23 cellular contexts compared by ENCODE assay signal in genomic region chr4:17647927-17648326, GRCh38. TPM values are rescaled to one million over a fixed set of nuclear protein-coding genes. Genes with fewer than 3 reads are reported as not detected.
DNase-seq lines count a peak whose midpoint lies in the region; ATAC-seq and TF ChIP-seq lines count a peak whose summit lies in the region.
"Had no signal": no experiment of that assay in that cellular context is flagged by ENCODE, and none has a peak within 500 bp of the region (broad histone marks: within the 10 kb centered on the region; RNA-seq: fewer than 3 reads in every experiment).

No MANE protein-coding gene starts in this region.

- no peak overlapping the region for H3K4me2 ChIP-seq in neural progenitor cell
- H3K4me2 ChIP-seq in hepatocyte, result no peak overlapping the region
- H3K4me2 ChIP-seq: PC-9, smooth muscle cell had no signal

- peaks cover 6% of the 10 kb centered on the region for H3K36me3 Mint-ChIP-seq in neural progenitor cell

- no peak overlapping the region for H3K9ac ChIP-seq in neural progenitor cell

- peaks cover 5% of the 10 kb centered on the region for H3K27me3 Mint-ChIP-seq in neural progenitor cell (ENCODE audit: insufficient read depth, low read depth)

- intact Hi-C loops in upper lobe of right lung (cut with DNase I), result no loop called here
- intact Hi-C loops in spleen (cut with DNase I; ENCODE audit: low total_unique reads), result no loop called here

- H4K20me1 ChIP-seq in neural progenitor cell (ENCODE audit: low read depth), result no peaks in the 10 kb centered on the region
- H4K20me1 ChIP-seq in hepatocyte (ENCODE audit: insufficient read depth, poor library complexity, severe bottlenecking), result no peaks in the 10 kb centered on the region

- no peaks in the 10 kb centered on the region for H3F3A ChIP-seq in neural progenitor cell (ENCODE audit: low read depth)

- no peak for TF ChIP-seq POLR2A in NB4 (IDR thresholded peaks at IDR 0.05; ENCODE audit: extremely low read depth, insufficient read length)
- TF ChIP-seq POLR2A in spleen (IDR thresholded peaks at IDR 0.05), result no peak

- H3K4me3 Mint-ChIP-seq in neural progenitor cell, result no peak overlapping the region
- H3K4me3 Mint-ChIP-seq: B cell, nephron had no signal

- H3K27ac Mint-ChIP-seq in neural progenitor cell, result no peak overlapping the region
- H3K27ac Mint-ChIP-seq: B cell, nephron had no signal

- H3K36me3 ChIP-seq in neural progenitor cell, result no peaks in the 10 kb centered on the region
- H3K36me3 ChIP-seq in upper lobe of right lung, result no peaks in the 10 kb centered on the region
- no peaks in the 10 kb centered on the region for H3K36me3 ChIP-seq in hepatocyte (replicated peaks; ENCODE audit: insufficient read depth, low read depth)
- no peaks in the 10 kb centered on the region for H3K36me3 ChIP-seq in spleen
- H3K36me3 ChIP-seq: adrenal gland, prostate gland had no signal

- no peak for ATAC-seq in upper lobe of right lung

- H3K9me3 ChIP-seq in neural progenitor cell (ENCODE audit: low read depth) (no peaks in the 10 kb centered on the region), upper lobe of right lung (no peaks in the 10 kb centered on the region), hepatocyte (ENCODE audit: low read depth) (no peaks in the 10 kb centered on the region), spleen (peaks cover 0 to 6% (median 0%) of the 10 kb centered on the region in 8 donors)
- H3K9me3 ChIP-seq: adrenal gland, prostate gland had no signal

- H2AFZ ChIP-seq in neural progenitor cell (replicated peaks) (no peak overlapping the region), hepatocyte (no peak overlapping the region)
- H2AFZ ChIP-seq: PC-9 had no signal

- 80% methylated on average over 5 of the region's 5 CpGs for WGBS in hepatocyte (ENCODE audit: low lambda C conversion rate, missing lambda C conversion rate)
- 81 to 85% (median 82%) methylated on average over 5 of the region's 5 CpGs for WGBS in spleen, 5 donors

- no peaks in the 10 kb centered on the region for H3K4me1 Mint-ChIP-seq in neural progenitor cell
- H3K4me1 Mint-ChIP-seq: B cell, nephron had no signal

- no peaks in the 10 kb centered on the region for H3K4me1 ChIP-seq in neural progenitor cell
- H3K4me1 ChIP-seq in upper lobe of right lung, result no peaks in the 10 kb centered on the region
- no peaks in the 10 kb centered on the region for H3K4me1 ChIP-seq in hepatocyte (ENCODE audit: insufficient read depth)
- H3K4me1 ChIP-seq in spleen, result peaks cover 0 to 4% (median 0%) of the 10 kb centered on the region in 6 donors
- H3K4me1 ChIP-seq: adrenal gland, prostate gland had no signal

- H3K27me3 ChIP-seq in neural progenitor cell (no peaks in the 10 kb centered on the region), upper lobe of right lung (no peaks in the 10 kb centered on the region), hepatocyte (no peaks in the 10 kb centered on the region), spleen (replicated peaks in 1 of 7) (no peaks in the 10 kb centered on the region)
- H3K27me3 ChIP-seq: adrenal gland had no signal

- no peaks in the 10 kb centered on the region for H3K9me2 ChIP-seq in hepatocyte (replicated peaks; ENCODE audit: insufficient read depth)

- no peak overlapping the region for H3K4me3 ChIP-seq in NB4 (ENCODE audit: low read depth, low read length)
- H3K4me3 ChIP-seq in cardiac fibroblast (replicated peaks in 1 of 2; ENCODE audit: low read depth in 2 of 2, low read length in 2 of 2), result no peak overlapping the region
- no peak overlapping the region for H3K4me3 ChIP-seq in neural progenitor cell
- H3K4me3 ChIP-seq in upper lobe of right lung, result no peak overlapping the region
- H3K4me3 ChIP-seq in hepatocyte, result no peak overlapping the region
- H3K4me3 ChIP-seq in spleen, result no peak overlapping the region
- H3K4me3 ChIP-seq: adrenal gland, PC-9, prostate gland, smooth muscle cell had no signal

- peak; percentile 33 for DNase-seq in NB4 (ENCODE audit: low read depth)
- no peak for DNase-seq in cardiac fibroblast (ENCODE audit: low read depth in 2 of 2)
- DNase-seq in neural progenitor cell (ENCODE audit: low spot score), result no peak
- DNase-seq in upper lobe of right lung, result no peak
- no peak for DNase-seq in hepatocyte (ENCODE audit: low spot score)
- no peak for DNase-seq in spleen
- DNase-seq: activated CD4-positive, alpha-beta T cell treated with anti-CD3 and anti-CD28 coated beads for 4 hours; adrenal gland; Calu3; central memory CD4-positive, alpha-beta T cell; GOT3; IMR-90; kidney glomerular epithelial cell; NCI-H1048; NCI-H2081; NCI-H524; PC-9; stimulated activated CD4-positive, alpha-beta T cell treated with anti-CD3 and anti-CD28 coated beads, Interleukin-4, amount 100 ng/mL, for 4 hours had no signal

- H3K79me2 ChIP-seq in neural progenitor cell (ENCODE audit: low read depth) (no peaks in the 10 kb centered on the region), hepatocyte (no peaks in the 10 kb centered on the region)

- TF ChIP-seq CTCF in GM12872 (IDR thresholded peaks at IDR 0.05; ENCODE audit: insufficient read depth, low read depth, low read length) (peak; percentile 27; the same call in 1 of the 3 replicates), NB4 (IDR thresholded peaks at IDR 0.05; ENCODE audit: low read depth, low read length) (peak; percentile 43), cardiac fibroblast (IDR thresholded peaks at IDR 0.05; ENCODE audit: low read depth, low read length) (peak; percentile 19), neural progenitor cell (IDR thresholded peaks at IDR 0.05) (peak; percentile 8), upper lobe of right lung (IDR thresholded peaks at IDR 0.05) (no peak), hepatocyte (IDR thresholded peaks at IDR 0.05; ENCODE audit: poor library complexity) (no peak), spleen (IDR thresholded peaks at IDR 0.05 in 8 of 11, conservative IDR thresholded peaks at IDR 0.05 in 3 of 11) (no peak)

- H3K9me3 Mint-ChIP-seq in neural progenitor cell, result peaks cover 9% of the 10 kb centered on the region

- H3K27ac ChIP-seq in neural progenitor cell, result no peak overlapping the region
- H3K27ac ChIP-seq in upper lobe of right lung, result no peak overlapping the region
- H3K27ac ChIP-seq in hepatocyte, result no peak overlapping the region
- H3K27ac ChIP-seq in spleen, result no peak overlapping the region
- H3K27ac ChIP-seq: adrenal gland, PC-9, prostate gland had no signal

RNA-seq across cellular contexts. Expression of gene MED28, which starts 33.5 kb away (rescaled TPM):
- total RNA-seq in neural progenitor cell (ENCODE audit: low replicate concordance) (38.6 and 45.8 TPM in 2 replicates), upper lobe of right lung (50.0 TPM), hepatocyte (17.6 and 19.3 TPM in 2 replicates), spleen (10 to 100 TPM; 20.4 to 62.5 (median 50.6) TPM)
- polyA plus RNA-seq in hepatocyte (46.6 and 49.4 TPM in 2 replicates), spleen (10 to 100 TPM in 2 of 3 donors, 1 to 10 TPM in 1; 8.9 to 17.5 (median 15.5) TPM)

Comparison
In these comparisons a context has a peak if more than half of its experiments do, and no peak if none do; other contexts are left out.
1. CTCF ChIP-seq: peak in GM12872 (single experiment), NB4 (single experiment), cardiac fibroblast (single experiment) and neural progenitor cell (single experiment); none in upper lobe of right lung (single experiment), hepatocyte (single experiment) and spleen (0 of 11).